28 cellular contexts compared by ENCODE assay signal in the genomic region with DNA sequence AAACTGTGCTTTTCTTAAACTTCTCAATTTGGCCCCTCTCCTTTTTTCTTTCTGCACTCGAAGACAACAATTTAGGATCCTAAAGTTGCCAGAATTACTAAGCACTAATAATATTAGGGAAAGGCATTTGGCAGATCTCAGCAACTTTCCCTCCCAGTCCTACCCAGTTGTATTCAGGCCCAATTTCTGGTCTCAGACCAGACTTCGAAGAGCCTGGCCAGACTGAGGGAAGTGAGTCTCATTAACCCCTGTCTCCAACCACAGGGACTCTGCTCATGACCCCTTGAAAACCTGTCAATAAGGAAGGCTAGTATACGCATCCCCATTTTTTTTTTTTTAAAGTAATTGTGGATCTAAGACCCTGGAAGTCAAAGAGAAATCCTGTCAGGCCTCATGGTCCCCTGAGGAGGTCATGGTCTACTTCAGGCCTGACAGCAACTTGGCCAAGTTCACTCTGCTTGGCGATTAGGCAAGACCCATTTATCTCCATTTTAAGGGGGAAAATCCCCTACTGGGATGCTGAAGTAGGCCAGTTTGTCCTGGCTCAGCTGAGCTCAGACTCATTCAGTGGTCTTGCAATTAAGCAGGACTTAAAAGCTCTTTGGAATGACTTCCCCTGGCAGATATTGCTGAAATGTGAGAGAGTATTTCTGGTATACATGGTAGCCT.
DNase-seq lines count a peak whose midpoint lies in the region; ATAC-seq, FAIRE-seq and TF ChIP-seq lines count a peak whose summit lies in the region.
"Had no signal": no experiment of that assay in that cellular context is flagged by ENCODE, and none has a peak within 500 bp of the region (broad histone marks: within the 10 kb centered on the region; RNA-seq: fewer than 3 reads in every experiment).

No MANE protein-coding gene starts in this region.

- no peaks in the 10 kb centered on the region for H3K4me1 ChIP-seq in left ventricle myocardium inferior
- H3K4me1 ChIP-seq: BE2C had no signal

- ATAC-seq in T-helper 17 cell, result no peak
- peak; percentile 28 for ATAC-seq in sciatic nerve
- no peak for ATAC-seq in activated T-cell treated with anti-CD3 and anti-CD28 coated beads, Interleukin-2, amount 50 U/mL, for 4 hours
- ATAC-seq in HG03045 (IDR thresholded peaks at IDR 0.05; ENCODE audit: unreplicated experiment), result no peak
- ATAC-seq: GM12878, HCT116, Panc1 had no signal

- peak overlapping the region; percentile 14 for H3K27ac Mint-ChIP-seq in T-helper 17 cell
- H3K27ac Mint-ChIP-seq: CD14-positive monocyte, IgD-negative memory B cell had no signal

- peaks cover 46% of the 10 kb centered on the region for H3K4me1 Mint-ChIP-seq in T-helper 17 cell
- H3K4me1 Mint-ChIP-seq in activated T-cell treated with anti-CD3 and anti-CD28 coated beads, Interleukin-2, amount 50 U/mL, for 4 hours (ENCODE audit: low read depth), result peaks cover 44% of the 10 kb centered on the region

- TF ChIP-seq CTCF in left ventricle myocardium inferior (IDR thresholded peaks at IDR 0.05; ENCODE audit: borderline replicate concordance), result no peak

- H3K9me3 Mint-ChIP-seq in activated T-cell treated with anti-CD3 and anti-CD28 coated beads, Interleukin-2, amount 50 U/mL, for 4 hours, result peaks cover 5% of the 10 kb centered on the region
- H3K9me3 Mint-ChIP-seq: IgD-negative memory B cell had no signal

- intact Hi-C loops in left ventricle myocardium inferior (cut with micrococcal nuclease), result no loop called here
- intact Hi-C loops in sciatic nerve (cut with DNase I), result no loop called here

- H3K27ac ChIP-seq in left ventricle myocardium inferior (replicated peaks), result no peak overlapping the region
- H3K27ac ChIP-seq: KMS-11, RWPE1, SK-N-MC had no signal

- H3K27me3 Mint-ChIP-seq in T-helper 17 cell, result no peaks in the 10 kb centered on the region
- H3K27me3 Mint-ChIP-seq in activated T-cell treated with anti-CD3 and anti-CD28 coated beads, Interleukin-2, amount 50 U/mL, for 4 hours (ENCODE audit: low read depth), result no peaks in the 10 kb centered on the region

- no peaks in the 10 kb centered on the region for H3K36me3 ChIP-seq in left ventricle myocardium inferior
- H3K36me3 ChIP-seq: BE2C had no signal

- no peak overlapping the region for H3K4me3 Mint-ChIP-seq in T-helper 17 cell
- H3K4me3 Mint-ChIP-seq in activated T-cell treated with anti-CD3 and anti-CD28 coated beads, Interleukin-2, amount 50 U/mL, for 4 hours, result no peak overlapping the region
- H3K4me3 Mint-ChIP-seq: CD14-positive monocyte; CD8-positive, alpha-beta memory T cell; IgD-negative memory B cell had no signal

- FAIRE-seq in HTR-8/SVneo (lab: Jason Lieb, UNC), result peak; percentile 31
- FAIRE-seq: GM12878, H1 had no signal

- peaks cover 49% of the 10 kb centered on the region for H3K27me3 ChIP-seq in left ventricle myocardium inferior (ENCODE audit: low read depth)
- H3K27me3 ChIP-seq: BE2C had no signal

- no peak overlapping the region for H3K4me3 ChIP-seq in left ventricle myocardium inferior
- H3K4me3 ChIP-seq: GM12878, SK-N-MC had no signal

- H3K9me3 ChIP-seq in T-helper 17 cell (ENCODE audit: control insufficient read depth, low read length, poor library complexity, severe bottlenecking) (no peaks in the 10 kb centered on the region), left ventricle myocardium inferior (replicated peaks) (no peaks in the 10 kb centered on the region)
- H3K9me3 ChIP-seq: BE2C had no signal

- no peaks in the 10 kb centered on the region for H3K36me3 Mint-ChIP-seq in T-helper 17 cell (ENCODE audit: low read depth)
- no peaks in the 10 kb centered on the region for H3K36me3 Mint-ChIP-seq in activated T-cell treated with anti-CD3 and anti-CD28 coated beads, Interleukin-2, amount 50 U/mL, for 4 hours (ENCODE audit: insufficient read depth)
- H3K36me3 Mint-ChIP-seq: CD14-positive monocyte, IgD-negative memory B cell had no signal

- DNase-seq in HTR-8/SVneo (ENCODE audit: insufficient read length, low spot score) (no peak), T-helper 17 cell (no peak), left ventricle myocardium inferior (peak; percentile 20), sciatic nerve (ENCODE audit: low spot score) (no peak), NCI-H2227 (lab: John Stamatoyannopoulos, UW; ENCODE audit: unreplicated experiment) (no peak)
- DNase-seq in activated T-cell treated with anti-CD3 and anti-CD28 coated beads, Interleukin-2, amount 50 U/mL, for 4 hours, result no peak
- DNase-seq: BE2C; CD8-positive, alpha-beta memory T cell; DMS 273 treated with DMSO at 0.1 percent for 48 hours; DMS79; EL; GDM1; NCI-H1048; NCI-H1694; NCI-H2029 treated with DMSO at 0.1 percent for 48 hours; NCI-H2171; NCI-H69; SIG-M5 had no signal
